8 cellular contexts compared by ENCODE assay signal in the genomic region with DNA sequence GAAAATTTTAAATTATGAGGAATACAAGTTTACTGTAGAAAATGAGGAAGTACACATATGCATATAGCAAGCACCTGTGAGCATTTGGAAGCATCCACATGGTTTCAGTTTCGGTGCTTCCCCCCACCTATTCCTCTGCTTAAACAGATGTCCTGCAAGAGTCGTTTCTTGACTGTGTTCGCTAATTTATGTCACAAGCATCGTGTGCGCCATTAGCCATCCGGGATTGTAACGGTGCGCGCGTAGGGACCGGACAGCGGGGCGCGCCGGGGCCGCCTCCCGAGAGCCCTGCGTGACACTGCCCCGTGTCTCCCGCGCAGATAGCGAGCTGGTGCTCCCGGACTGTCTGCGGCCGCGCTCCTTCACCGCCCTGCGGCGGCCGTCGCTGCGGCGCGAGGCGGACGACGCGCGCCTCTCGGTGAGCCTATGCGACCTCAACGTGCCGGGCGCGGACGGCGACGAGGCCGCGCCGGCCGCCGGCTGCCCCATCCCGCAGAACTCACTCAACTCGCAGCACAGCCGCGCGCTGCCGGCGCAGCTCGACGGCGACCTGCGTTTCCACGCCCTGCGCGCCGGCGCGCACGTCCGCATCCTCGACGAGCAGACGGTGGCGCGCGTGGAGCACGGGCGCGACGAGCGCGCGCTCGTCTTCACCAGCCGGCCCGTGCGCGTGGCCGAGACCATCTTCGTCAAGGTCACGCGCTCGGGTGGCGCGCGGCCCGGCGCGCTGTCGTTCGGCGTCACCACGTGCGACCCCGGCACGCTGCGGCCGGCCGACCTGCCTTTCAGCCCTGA.
DNase-seq lines count a peak whose midpoint lies in the region; ATAC-seq lines count a peak whose summit lies in the region.

No MANE protein-coding gene starts in this region.

- in situ Hi-C loops in GM23248 (cut with MboI) = no loop called here

- no peaks in the 10 kb centered on the region for H3K36me3 ChIP-seq in GM23248 (ENCODE audit: low read depth)

- 2 to 3% methylated on average over 97 to 102 of the region's 111 CpGs for WGBS in GM23248 (ENCODE audit: low coverage in 1 of 2, low lambda C conversion rate in 2 of 2, missing lambda C conversion rate in 2 of 2), 2 experiments

- H3K4me3 ChIP-seq in GM23248 = peak overlapping the region; percentile 69

- DNase-seq in GM23248 = peak; percentile 83
- peak; percentile 30 to 45 for DNase-seq in activated CD8-positive, alpha-beta memory T cell treated with anti-CD3 and anti-CD28 coated beads for 4 hours (ENCODE audit: low read depth in 2 of 2)
- peak; percentile 24 for DNase-seq in fibroblast of peridontal ligament (ENCODE audit: extremely low read depth)
- peak; percentile 47 to 54 for DNase-seq in stimulated activated CD4-positive, alpha-beta T cell treated with anti-CD3 and anti-CD28 coated beads, Interleukin-15, amount 100 ng/mL, for 1 hour (ENCODE audit: low read depth in 1 of 2, low spot score in 1 of 2)
- DNase-seq in OCI-M1 (lab: John Stamatoyannopoulos, UW) = no peak

- no peaks in the 10 kb centered on the region for H3K79me2 ChIP-seq in GM23248 (ENCODE audit: insufficient read depth)

- no peaks in the 10 kb centered on the region for H4K20me1 ChIP-seq in GM23248 (ENCODE audit: insufficient read depth)

- peak overlapping the region; percentile 71 for H3K4me2 ChIP-seq in GM23248 (ENCODE audit: unreplicated experiment)

- no peaks in the 10 kb centered on the region for H3K4me1 ChIP-seq in GM23248 (ENCODE audit: insufficient read depth)

- no peaks in the 10 kb centered on the region for H3F3A ChIP-seq in GM23248 (ENCODE audit: insufficient read depth)

- H3K9me2 ChIP-seq in GM23248 (ENCODE audit: insufficient read depth) = no peaks in the 10 kb centered on the region

- H3K27ac ChIP-seq in GM23248 = no peak overlapping the region

- H3K9ac ChIP-seq in GM23248 = peak overlapping the region; percentile 61

- H3K27me3 ChIP-seq in GM23248 (replicated peaks; ENCODE audit: insufficient read depth) = 0 out of 2 replicates have a peak, but pooled peaks cover 8% of the 10 kb centered on the region

- H3K9me3 ChIP-seq in GM23248 (ENCODE audit: low read depth) = no peaks in the 10 kb centered on the region

- ATAC-seq in GM18868 (IDR thresholded peaks at IDR 0.05; ENCODE audit: unreplicated experiment) = no peak
- ATAC-seq in GM19452 (IDR thresholded peaks at IDR 0.05; ENCODE audit: unreplicated experiment) = no peak
- no peak for ATAC-seq in HG03039 (IDR thresholded peaks at IDR 0.05; ENCODE audit: unreplicated experiment)

- H2AFZ ChIP-seq in GM23248 = peak overlapping the region; percentile 75
